Comparison of ENCODE assay signal across 1 cellular context in genomic region chr12:78887008-78887407, GRCh38.
TF ChIP-seq lines count a peak whose summit lies in the region.

No MANE protein-coding gene starts in this region.

TF ChIP-seq in K562, 482 proteins besides CTCF, POLR2A, EP300 and RAD21 (continued from another document):
- TF ChIP-seq, protein P1, sequence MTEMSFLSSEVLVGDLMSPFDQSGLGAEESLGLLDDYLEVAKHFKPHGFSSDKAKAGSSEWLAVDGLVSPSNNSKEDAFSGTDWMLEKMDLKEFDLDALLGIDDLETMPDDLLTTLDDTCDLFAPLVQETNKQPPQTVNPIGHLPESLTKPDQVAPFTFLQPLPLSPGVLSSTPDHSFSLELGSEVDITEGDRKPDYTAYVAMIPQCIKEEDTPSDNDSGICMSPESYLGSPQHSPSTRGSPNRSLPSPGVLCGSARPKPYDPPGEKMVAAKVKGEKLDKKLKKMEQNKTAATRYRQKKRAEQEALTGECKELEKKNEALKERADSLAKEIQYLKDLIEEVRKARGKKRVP (CRISPR knock-in tag; IDR thresholded peaks at IDR 0.05), result peak; percentile 70; the same call in 1 of the 2 replicates
- no peak for TF ChIP-seq CEBPG (CRISPR knock-in tag; IDR thresholded peaks at IDR 0.05)
- peak; percentile 6 to 80; a peak in 3 of 4 replicates for TF ChIP-seq CEBPG (tag; conservative IDR thresholded peaks at IDR 0.05 in 1 of 2, IDR thresholded peaks at IDR 0.05 in 1 of 2)
- no peak for TF ChIP-seq ZFPM2 (CRISPR knock-in tag; IDR thresholded peaks at IDR 0.05)
- TF ChIP-seq ATF3 (IDR thresholded peaks at IDR 0.05), result peak; percentile 49; the same call in 1 of the 2 replicates
- TF ChIP-seq ATF3 (CRISPR knock-in tag; conservative IDR thresholded peaks at IDR 0.05), result no peak
- no peak for TF ChIP-seq ZFP36 (IDR thresholded peaks at IDR 0.05; ENCODE audit: low read depth, low read length, partially characterized antibody)
- no peak for TF ChIP-seq CHCHD3 (CRISPR knock-in tag; IDR thresholded peaks at IDR 0.05)
- TF ChIP-seq FOSL1 (tag; conservative IDR thresholded peaks at IDR 0.05), result peak; percentile 88
